Comparison of ENCODE assay signal across 9 cellular contexts in the genomic region with DNA sequence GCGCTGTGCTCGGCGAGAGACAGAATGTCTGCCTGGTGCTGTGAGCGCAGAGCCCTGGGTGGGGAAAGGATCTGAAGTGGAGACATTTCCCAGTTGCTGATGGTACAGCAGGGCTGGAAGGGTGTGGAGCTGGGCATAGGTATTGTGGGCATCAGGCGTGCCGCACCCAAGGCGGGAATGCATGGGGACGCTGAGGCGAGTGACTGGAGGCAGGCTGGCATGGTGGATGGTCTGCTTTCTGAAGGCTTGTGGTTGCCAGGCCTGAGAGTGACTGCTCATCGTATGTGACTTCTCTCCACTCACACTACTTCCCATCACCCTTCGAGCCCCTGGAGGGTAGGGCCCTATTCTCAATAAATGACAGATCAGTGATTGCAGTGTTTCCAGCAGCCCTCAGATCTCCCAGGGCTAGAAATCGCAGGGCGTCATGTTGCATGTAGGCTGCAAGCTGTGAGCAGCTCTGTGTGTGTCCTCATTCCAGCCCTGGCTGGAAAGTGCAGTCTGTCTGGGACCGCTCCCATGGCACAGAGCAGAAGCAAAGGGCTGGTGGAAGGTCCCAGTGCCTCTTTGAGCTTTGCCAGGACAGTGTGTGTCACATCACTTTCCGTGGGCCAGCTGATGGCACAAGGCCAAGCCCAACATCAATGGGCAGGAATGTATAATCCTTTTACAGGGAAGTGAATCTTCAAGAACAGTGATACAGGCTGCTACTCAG.
DNase-seq lines count a peak whose midpoint lies in the region; ATAC-seq and TF ChIP-seq lines count a peak whose summit lies in the region.
"Had no signal": no experiment of that assay in that cellular context is flagged by ENCODE, and none has a peak within 500 bp of the region (broad histone marks: within the 10 kb centered on the region; RNA-seq: fewer than 3 reads in every experiment).

No MANE protein-coding gene starts in this region.

- ATAC-seq in T-cell (replicated peaks in 1 of 4) = no peak
- ATAC-seq in HG03139 (IDR thresholded peaks at IDR 0.05; ENCODE audit: unreplicated experiment) = no peak

- H3K36me3 ChIP-seq in esophagus squamous epithelium (peaks cover 0 to 22% (median 0%) of the 10 kb centered on the region in 3 donors), neural progenitor cell (peaks cover 3% of the 10 kb centered on the region)

- no peak overlapping the region for H3K4me2 ChIP-seq in neural progenitor cell

- H3K27me3 ChIP-seq in esophagus squamous epithelium (no peaks in the 10 kb centered on the region), neural progenitor cell (no peaks in the 10 kb centered on the region)

- H3K9me3 Mint-ChIP-seq in neural progenitor cell = peaks cover 17% of the 10 kb centered on the region
- peaks cover 5 to 9% (median 7%) of the 10 kb centered on the region in 3 donors for H3K9me3 Mint-ChIP-seq in T-cell

- peaks cover 15 to 31% (median 29%) of the 10 kb centered on the region in 3 donors for H3K4me1 ChIP-seq in esophagus squamous epithelium
- H3K4me1 ChIP-seq in neural progenitor cell = no peaks in the 10 kb centered on the region

- peaks cover 38% of the 10 kb centered on the region for H3K36me3 Mint-ChIP-seq in neural progenitor cell
- peaks cover 72% of the 10 kb centered on the region for H3K36me3 Mint-ChIP-seq in T-cell

- peaks cover 6% of the 10 kb centered on the region for H3K27me3 Mint-ChIP-seq in neural progenitor cell (ENCODE audit: insufficient read depth, low read depth)
- no peaks in the 10 kb centered on the region for H3K27me3 Mint-ChIP-seq in T-cell

- intact Hi-C loops in esophagus squamous epithelium (cut with DNase I) = no loop called here

- no peaks in the 10 kb centered on the region for H3F3A ChIP-seq in neural progenitor cell (ENCODE audit: low read depth)

- TF ChIP-seq POLR2A in esophagus squamous epithelium (IDR thresholded peaks at IDR 0.05) = no peak

- H3K4me1 Mint-ChIP-seq in neural progenitor cell (peaks cover 6% of the 10 kb centered on the region), T-cell (peaks cover 30 to 40% (median 31%) of the 10 kb centered on the region in 3 donors)

- no peak overlapping the region for H3K4me3 ChIP-seq in esophagus squamous epithelium
- H3K4me3 ChIP-seq in neural progenitor cell = no peak overlapping the region

- DNase-seq in Ammon's horn (ENCODE audit: low spot score) (peak; percentile 72), NCI-H69 (lab: John Stamatoyannopoulos, UW) (peak; percentile 22), esophagus squamous epithelium (lab: John Stamatoyannopoulos, UW) (no peak), neural progenitor cell (ENCODE audit: low spot score) (no peak), H4 (ENCODE audit: low spot score) (no peak), ecto neural progenitor cell (ENCODE audit: low spot score) (no peak), T-cell (no peak)
- DNase-seq: effector CD4-positive, alpha-beta T cell had no signal

- H3K79me2 ChIP-seq in neural progenitor cell (ENCODE audit: low read depth) = no peaks in the 10 kb centered on the region

- WGBS in esophagus squamous epithelium, 2 donors = 39 to 48% methylated on average over 12 of the region's 15 CpGs

- H4K20me1 ChIP-seq in neural progenitor cell (ENCODE audit: low read depth) = no peaks in the 10 kb centered on the region

- H3K27ac Mint-ChIP-seq in neural progenitor cell (peak overlapping the region; percentile 35), T-cell (no peak overlapping the region)

- peak overlapping the region; percentile 40 to 69 (median 57) for H3K27ac ChIP-seq in esophagus squamous epithelium
- no peak overlapping the region for H3K27ac ChIP-seq in neural progenitor cell

- H3K9me3 ChIP-seq in esophagus squamous epithelium (peaks cover 0 to 7% (median 5%) of the 10 kb centered on the region in 3 donors), neural progenitor cell (ENCODE audit: low read depth) (peaks cover 4% of the 10 kb centered on the region)

- no peak overlapping the region for H2AFZ ChIP-seq in neural progenitor cell (replicated peaks)

- no peak overlapping the region for H3K4me3 Mint-ChIP-seq in neural progenitor cell
- H3K4me3 Mint-ChIP-seq in T-cell = no peak overlapping the region

- CTCF ChIA-PET in T-cell (lab: Charles Lee) = interaction anchor here in 1 of 2 donors (0.5 kb wide), 1 partner anchor 10 kb away, joined by 3 read pairs; no protein-coding TSS in a partner anchor

- no peak overlapping the region for H3K9ac ChIP-seq in neural progenitor cell

- TF ChIP-seq CTCF in esophagus squamous epithelium (IDR thresholded peaks at IDR 0.05) (no peak), neural progenitor cell (IDR thresholded peaks at IDR 0.05) (no peak)

- POLR2A ChIA-PET in T-cell (lab: Charles Lee) = no interaction called here

Comparison
In these comparisons a context has a peak if more than half of its experiments do, and no peak if none do; other contexts are left out.
1. DNase-seq: peak in Ammon's horn (single experiment) and NCI-H69 (single experiment); none in esophagus squamous epithelium (single experiment), neural progenitor cell (single experiment), H4 (single experiment), ecto neural progenitor cell (single experiment) and T-cell (0 of 34).